In genomic region chr4:19128176-19128575, GRCh38 we compare ENCODE assay signal across 35 cellular contexts.
"Had no signal": no experiment of that assay in that cellular context is flagged by ENCODE, and none has a peak within 500 bp of the region (broad histone marks: within the 10 kb centered on the region; RNA-seq: fewer than 3 reads in every experiment).

No MANE protein-coding gene starts in this region.

- H3K4me3 ChIP-seq: MG63 had no signal

- H3K27me3 ChIP-seq: MG63 had no signal

- H3K36me3 ChIP-seq: MG63 had no signal

- H3K9me3 ChIP-seq: MG63 had no signal

- DNase-seq: Karpas-422, Kasumi-1, MG63, MM.1S, MV-4-11, NCI-H1048, NCI-H1092, NCI-H1092 treated with DMSO at 0.1 percent for 48 hours, NCI-H1105, NCI-H1105 treated with DMSO at 0.1 percent for 48 hours, NCI-H1417, NCI-H1417 treated with DMSO at 0.1 percent for 48 hours, NCI-H1436, NCI-H1436 treated with DMSO at 0.1 percent for 48 hours, NCI-H1694, NCI-H1694 treated with DMSO at 0.1 percent for 48 hours, NCI-H187, NCI-H187 treated with DMSO at 0.1 percent for 48 hours, NCI-H1930, NCI-H2029, NCI-H2029 treated with DMSO at 0.1 percent for 48 hours, NCI-H2081, NCI-H2081 treated with DMSO at 0.1 percent for 48 hours, NCI-H2107, NCI-H2171, NCI-H2171 treated with DMSO at 0.1 percent for 48 hours, NCI-H2227 treated with DMSO at 0.1 percent for 48 hours, NCI-H226, NCI-H345, NCI-H446, NCI-H446 treated with DMSO at 0.1 percent for 48 hours, NCI-H510A, NCI-H510A treated with DMSO at 0.1 percent for 48 hours, NCI-H524, NCI-H524 treated with DMSO at 0.1 percent for 48 hours had no signal
